ENCODE assay signal across 13 cellular contexts in genomic region chr13:103291693-103292572, GRCh38.
A peak's percentile ranks its signal among the peaks of the same experiment; 100 is the strongest.
DNase-seq lines count a peak whose midpoint lies in the region; ATAC-seq, FAIRE-seq and TF ChIP-seq lines count a peak whose summit lies in the region.
"Had no signal": no experiment of that assay in that cellular context is flagged by ENCODE, and none has a peak within 500 bp of the region (broad histone marks: within the 10 kb centered on the region; RNA-seq: fewer than 3 reads in every experiment).

No MANE protein-coding gene starts in this region.

- no peaks in the 10 kb centered on the region for H3K27me3 ChIP-seq in gastroesophageal sphincter

- no peaks in the 10 kb centered on the region for H3K36me3 ChIP-seq in gastroesophageal sphincter

- DNase-seq in iPS DF 19.7 (ENCODE audit: low read depth, low spot score): peak; percentile 15
- DNase-seq in D721Med (ENCODE audit: insufficient read length, low spot score): no peak
- DNase-seq in SK-N-DZ (ENCODE audit: low spot score): no peak
- no peak for DNase-seq in H4 (ENCODE audit: low spot score)
- DNase-seq: GOT3; NCI-H187; NCI-H526 treated with DMSO at 0.1 percent for 48 hours; stimulated activated naive CD4-positive, alpha-beta T cell; T-cell had no signal

- TF ChIP-seq POLR2A in gastroesophageal sphincter (IDR thresholded peaks at IDR 0.05): no peak

- FAIRE-seq in D721Med (lab: Jason Lieb, UNC): no peak

- H3K4me1 ChIP-seq in gastroesophageal sphincter: no peaks in the 10 kb centered on the region

- WGBS in gastroesophageal sphincter (ENCODE audit: low coverage in 1 of 2), 2 donors: 38 to 47% methylated on average over 2 to 3 of the region's 3 CpGs

- TF ChIP-seq CTCF in gastroesophageal sphincter (IDR thresholded peaks at IDR 0.05) (no peak), D721Med (IDR thresholded peaks at IDR 0.05; ENCODE audit: insufficient read depth, missing control alignments) (no peak)

- H3K9me3 ChIP-seq in gastroesophageal sphincter: peaks cover 0 to 1% (median 0%) of the 10 kb centered on the region in 3 donors

- no peak for TF ChIP-seq EP300 in gastroesophageal sphincter (IDR thresholded peaks at IDR 0.05)

- no peak overlapping the region for H3K27ac ChIP-seq in gastroesophageal sphincter

- ATAC-seq in GM18517 (IDR thresholded peaks at IDR 0.05; ENCODE audit: unreplicated experiment) (peak; percentile 65), GM21390 (IDR thresholded peaks at IDR 0.05; ENCODE audit: unreplicated experiment) (peak; percentile 67), HG03521 (IDR thresholded peaks at IDR 0.05; ENCODE audit: unreplicated experiment) (peak; percentile 39), gastroesophageal sphincter (no peak)
- ATAC-seq: T-cell had no signal

- H3K4me3 ChIP-seq in gastroesophageal sphincter: no peak overlapping the region
